1 cellular context compared by ENCODE assay signal in genomic region chr1:64348270-64348669, GRCh38.
TF ChIP-seq lines count a peak whose summit lies in the region.

No MANE protein-coding gene starts in this region.

TF ChIP-seq in H1, 55 proteins besides CTCF, POLR2A, EP300 and RAD21:
- TF ChIP-seq KDM4A (IDR thresholded peaks at IDR 0.05; ENCODE audit: low read depth, low read length, severe bottlenecking) = no peak
- TF ChIP-seq RBBP5 (IDR thresholded peaks at IDR 0.05; ENCODE audit: borderline replicate concordance, low read depth, low read length) = no peak
- no peak for TF ChIP-seq SP2 (IDR thresholded peaks at IDR 0.05; ENCODE audit: low read length)
- TF ChIP-seq TAF7 (optimal IDR thresholded peaks at IDR 0.05; ENCODE audit: borderline replicate concordance, low read depth, low read length) = no peak
- TF ChIP-seq JUND (IDR thresholded peaks at IDR 0.05; ENCODE audit: low read length) = no peak
- no peak for TF ChIP-seq BACH1 (IDR thresholded peaks at IDR 0.05; ENCODE audit: low read length)
- TF ChIP-seq CREB1 (IDR thresholded peaks at IDR 0.05) = no peak
- no peak for TF ChIP-seq CBX8 (IDR thresholded peaks at IDR 0.05; ENCODE audit: borderline replicate concordance, low read depth, low read length)
- no peak for TF ChIP-seq KDM5A (IDR thresholded peaks at IDR 0.05; ENCODE audit: low read length)
- TF ChIP-seq CHD1 (IDR thresholded peaks at IDR 0.05; ENCODE audit: low read depth, low read length) = no peak
- TF ChIP-seq PHF8 (conservative IDR thresholded peaks at IDR 0.05; ENCODE audit: low read depth, low read length) = no peak
- no peak for TF ChIP-seq EGR1 (IDR thresholded peaks at IDR 0.05; ENCODE audit: borderline replicate concordance, low read depth, low read length)
- no peak for TF ChIP-seq BCL11A (IDR thresholded peaks at IDR 0.05; ENCODE audit: low read depth in 2 of 2, low read length in 2 of 2)
- TF ChIP-seq CTBP2 (IDR thresholded peaks at IDR 0.05; ENCODE audit: borderline replicate concordance, insufficient read depth, insufficient read length, low read length) = no peak
- no peak for TF ChIP-seq GTF2F1 (IDR thresholded peaks at IDR 0.05; ENCODE audit: borderline replicate concordance, low read depth, low read length)
- TF ChIP-seq SIRT6 (IDR thresholded peaks at IDR 0.05; ENCODE audit: low read length) = no peak
- TF ChIP-seq KDM1A (IDR thresholded peaks at IDR 0.05; ENCODE audit: borderline replicate concordance, low read length) = no peak
